ENCODE assay signal across 1 cellular context in genomic region chr18:49562481-49563129, GRCh38.
TF ChIP-seq lines count a peak whose summit lies in the region.

No MANE protein-coding gene starts in this region.

TF ChIP-seq in HepG2, 621 proteins besides CTCF, POLR2A, EP300 and RAD21 (continued from another document):
- TF ChIP-seq, protein P1, sequence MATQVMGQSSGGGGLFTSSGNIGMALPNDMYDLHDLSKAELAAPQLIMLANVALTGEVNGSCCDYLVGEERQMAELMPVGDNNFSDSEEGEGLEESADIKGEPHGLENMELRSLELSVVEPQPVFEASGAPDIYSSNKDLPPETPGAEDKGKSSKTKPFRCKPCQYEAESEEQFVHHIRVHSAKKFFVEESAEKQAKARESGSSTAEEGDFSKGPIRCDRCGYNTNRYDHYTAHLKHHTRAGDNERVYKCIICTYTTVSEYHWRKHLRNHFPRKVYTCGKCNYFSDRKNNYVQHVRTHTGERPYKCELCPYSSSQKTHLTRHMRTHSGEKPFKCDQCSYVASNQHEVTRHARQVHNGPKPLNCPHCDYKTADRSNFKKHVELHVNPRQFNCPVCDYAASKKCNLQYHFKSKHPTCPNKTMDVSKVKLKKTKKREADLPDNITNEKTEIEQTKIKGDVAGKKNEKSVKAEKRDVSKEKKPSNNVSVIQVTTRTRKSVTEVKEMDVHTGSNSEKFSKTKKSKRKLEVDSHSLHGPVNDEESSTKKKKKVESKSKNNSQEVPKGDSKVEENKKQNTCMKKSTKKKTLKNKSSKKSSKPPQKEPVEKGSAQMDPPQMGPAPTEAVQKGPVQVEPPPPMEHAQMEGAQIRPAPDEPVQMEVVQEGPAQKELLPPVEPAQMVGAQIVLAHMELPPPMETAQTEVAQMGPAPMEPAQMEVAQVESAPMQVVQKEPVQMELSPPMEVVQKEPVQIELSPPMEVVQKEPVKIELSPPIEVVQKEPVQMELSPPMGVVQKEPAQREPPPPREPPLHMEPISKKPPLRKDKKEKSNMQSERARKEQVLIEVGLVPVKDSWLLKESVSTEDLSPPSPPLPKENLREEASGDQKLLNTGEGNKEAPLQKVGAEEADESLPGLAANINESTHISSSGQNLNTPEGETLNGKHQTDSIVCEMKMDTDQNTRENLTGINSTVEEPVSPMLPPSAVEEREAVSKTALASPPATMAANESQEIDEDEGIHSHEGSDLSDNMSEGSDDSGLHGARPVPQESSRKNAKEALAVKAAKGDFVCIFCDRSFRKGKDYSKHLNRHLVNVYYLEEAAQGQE (IDR thresholded peaks at IDR 0.05; ENCODE audit: borderline replicate concordance in 1 of 2, low read depth in 1 of 2, low read length in 2 of 2), result peak in 1 of 2 experiments; percentile 72; a peak in 3 of 4 replicates
- TF ChIP-seq SETDB1 (CRISPR knock-in tag; IDR thresholded peaks at IDR 0.05; ENCODE audit: borderline replicate concordance), result no peak
- TF ChIP-seq ZNF446 (CRISPR knock-in tag; IDR thresholded peaks at IDR 0.05), result 0 out of 2 replicates have a peak, but pooled peaks have one; percentile 13
- no peak for TF ChIP-seq ZNF781 (CRISPR knock-in tag; IDR thresholded peaks at IDR 0.05; ENCODE audit: borderline replicate concordance, not compliant biosample characterization)
- 0 out of 2 replicates have a peak, but pooled peaks have one; percentile 15 for TF ChIP-seq SRF (IDR thresholded peaks at IDR 0.05; ENCODE audit: low read depth, low read length)
- TF ChIP-seq ZFX (CRISPR knock-in tag; IDR thresholded peaks at IDR 0.05; ENCODE audit: low read depth), result 0 out of 2 replicates have a peak, but pooled peaks have one; percentile 8
- peak; percentile 88 for TF ChIP-seq ZNF263 (CRISPR knock-in tag; IDR thresholded peaks at IDR 0.05)
- TF ChIP-seq, protein P2, sequence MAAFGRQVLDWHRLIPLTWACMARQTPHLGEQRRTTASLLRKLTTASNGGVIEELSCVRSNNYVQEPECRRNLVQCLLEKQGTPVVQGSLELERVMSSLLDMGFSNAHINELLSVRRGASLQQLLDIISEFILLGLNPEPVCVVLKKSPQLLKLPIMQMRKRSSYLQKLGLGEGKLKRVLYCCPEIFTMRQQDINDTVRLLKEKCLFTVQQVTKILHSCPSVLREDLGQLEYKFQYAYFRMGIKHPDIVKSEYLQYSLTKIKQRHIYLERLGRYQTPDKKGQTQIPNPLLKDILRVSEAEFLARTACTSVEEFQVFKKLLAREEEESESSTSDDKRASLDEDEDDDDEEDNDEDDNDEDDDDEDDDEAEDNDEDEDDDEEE (CRISPR knock-in tag; IDR thresholded peaks at IDR 0.05), result no peak
